In the genomic region with DNA sequence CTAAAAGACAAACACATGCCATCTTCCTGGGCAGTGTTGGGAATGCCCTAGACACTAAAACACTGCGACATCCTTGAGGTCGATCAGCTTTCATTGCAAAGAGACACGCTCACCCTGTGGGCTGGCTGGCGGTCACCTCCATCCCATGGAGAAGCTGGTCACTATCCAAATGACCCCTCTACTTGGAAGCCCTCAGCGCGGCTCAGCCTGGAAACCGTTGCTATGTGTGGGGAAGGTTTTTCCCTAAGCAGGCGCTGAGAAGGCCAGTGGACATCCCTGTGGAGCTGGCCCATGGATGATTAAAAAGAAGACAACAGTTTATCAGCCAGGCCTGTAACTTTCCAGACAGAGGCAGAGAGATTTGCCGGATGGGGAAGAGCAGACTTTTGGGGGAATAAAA, we compare ENCODE assay signal across 29 cellular contexts. TPM values are rescaled to one million over a fixed set of nuclear protein-coding genes. Genes with fewer than 3 reads are reported as not detected.
"Had no signal": no experiment of that assay in that cellular context is flagged by ENCODE, and none has a peak within 500 bp of the region (broad histone marks: within the 10 kb centered on the region; RNA-seq: fewer than 3 reads in every experiment).

No MANE protein-coding gene starts in this region.

- H3K27me3 ChIP-seq: SJSA1, upper lobe of left lung had no signal

- H3K4me3 ChIP-seq: hepatocyte, mucosa of descending colon, prostate gland, SJSA1, thoracic aorta, upper lobe of left lung had no signal

- H3K79me2 ChIP-seq: hepatocyte had no signal

- H2AFZ ChIP-seq: hepatocyte had no signal

- H3K9me3 ChIP-seq: mucosa of descending colon, prostate gland, SJSA1, thoracic aorta, upper lobe of left lung had no signal

- DNase-seq: activated CD4-positive, alpha-beta T cell treated with anti-CD3 and anti-CD28 coated beads for 1 hour; activated CD8-positive, alpha-beta memory T cell treated with anti-CD3 and anti-CD28 coated beads, Interleukin-2, amount 50 U/mL, for 4 hours; activated T-cell treated with anti-CD3 and anti-CD28 coated beads, Interleukin-2, amount 50 U/mL, for 24 hours; foreskin fibroblast; immature natural killer cell; mucosa of descending colon; naive B cell; right cardiac atrium; small intestine; stimulated activated CD4-positive, alpha-beta T cell treated with anti-CD3 and anti-CD28 coated beads, Interleukin-15, amount 100 ng/mL, for 24 hours; stimulated activated naive B cell treated with anti-CD40 and anti-IgM and Interleukin-4, amounts not matched to agents 10 μg/mL and 1 μg/mL and 100 μg/mL, for 72 hours; T-helper 1 cell had no signal

- H3K4me1 Mint-ChIP-seq: activated T-helper 17 cell treated with anti-CD3 and anti-CD28 coated beads, Interleukin-2, amount 50 U/mL, for 72 hours; immature natural killer cell; memory B cell; naive B cell had no signal

- H3K9me3 Mint-ChIP-seq: activated T-cell treated with anti-CD3 and anti-CD28 coated beads, Interleukin-2, amount 50 U/mL, for 24 hours; activated T-helper 17 cell treated with anti-CD3 and anti-CD28 coated beads, Interleukin-2, amount 50 U/mL, for 72 hours; immature natural killer cell; neural crest cell; stimulated activated naive B cell treated with anti-CD40 and anti-IgM and Interleukin-4, amounts not matched to agents 10 μg/mL and 1 μg/mL and 100 μg/mL, for 72 hours had no signal

- H3K27ac ChIP-seq: epithelial cell of prostate, hepatocyte, prostate gland, SJSA1, thoracic aorta, upper lobe of left lung had no signal

- FAIRE-seq: bronchial epithelial cell, small intestine, TTC549 had no signal

- ATAC-seq: activated T-helper 17 cell treated with anti-CD3 and anti-CD28 coated beads, Interleukin-2, amount 50 U/mL, for 72 hours; mucosa of descending colon; stimulated activated naive B cell treated with anti-CD40 and anti-IgM and Interleukin-4, amounts not matched to agents 10 μg/mL and 1 μg/mL and 100 μg/mL, for 72 hours had no signal

- H3K36me3 Mint-ChIP-seq: activated naive CD8-positive, alpha-beta T cell; immature natural killer cell; memory B cell; naive B cell; stimulated activated naive B cell treated with anti-CD40 and anti-IgM and Interleukin-4, amounts not matched to agents 10 μg/mL and 1 μg/mL and 100 μg/mL, for 72 hours had no signal

- H3K4me3 Mint-ChIP-seq: activated naive CD8-positive, alpha-beta T cell; activated T-cell treated with anti-CD3 and anti-CD28 coated beads, Interleukin-2, amount 50 U/mL, for 24 hours; activated T-helper 17 cell treated with anti-CD3 and anti-CD28 coated beads, Interleukin-2, amount 50 U/mL, for 72 hours; immature natural killer cell; memory B cell; naive B cell; neural crest cell; stimulated activated naive B cell treated with anti-CD40 and anti-IgM and Interleukin-4, amounts not matched to agents 10 μg/mL and 1 μg/mL and 100 μg/mL, for 72 hours had no signal

- H3K27me3 Mint-ChIP-seq: activated T-helper 17 cell treated with anti-CD3 and anti-CD28 coated beads, Interleukin-2, amount 50 U/mL, for 72 hours had no signal

- H3K27ac Mint-ChIP-seq: activated naive CD8-positive, alpha-beta T cell; activated T-cell treated with anti-CD3 and anti-CD28 coated beads, Interleukin-2, amount 50 U/mL, for 24 hours; activated T-helper 17 cell treated with anti-CD3 and anti-CD28 coated beads, Interleukin-2, amount 50 U/mL, for 72 hours; immature natural killer cell; memory B cell had no signal

- H3K4me1 ChIP-seq: prostate gland, SJSA1, upper lobe of left lung had no signal

- H3K36me3 ChIP-seq: prostate gland, SJSA1, thoracic aorta, upper lobe of left lung had no signal

RNA-seq across cellular contexts. Expression of gene GSC, which starts 16.8 kb away (rescaled TPM):
- total RNA-seq: activated T-helper 17 cell treated with anti-CD3 and anti-CD28 coated beads, Interleukin-2, amount 50 U/mL, for 72 hours; bronchial epithelial cell; cerebellum; glomerular endothelial cell; kidney epithelial cell; liver; mucosa of descending colon; neural crest cell; osteocyte; right cardiac atrium had no signal
- polyA plus RNA-seq: immature natural killer cell, liver, small intestine had no signal
